Comparison of ENCODE assay signal across 10 cellular contexts in the genomic region with DNA sequence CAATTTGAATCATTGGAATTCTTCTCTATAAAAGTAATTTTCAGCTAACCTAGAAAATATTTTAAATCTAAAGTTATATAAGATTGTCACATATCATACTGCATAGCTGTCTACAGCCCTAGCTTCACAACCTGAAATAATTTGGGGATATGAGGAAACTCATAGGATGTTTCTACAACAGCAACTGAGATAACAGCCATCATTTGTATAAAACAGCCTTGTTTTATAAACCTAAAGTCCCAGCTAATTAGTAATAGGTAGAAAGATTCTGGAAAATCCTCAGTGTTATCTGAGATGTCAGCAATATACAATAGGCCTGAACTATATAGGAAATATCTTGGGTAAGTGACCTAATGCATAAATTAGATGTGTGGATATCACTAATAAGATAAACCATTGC. TPM values are rescaled to one million over a fixed set of nuclear protein-coding genes. Genes with fewer than 3 reads are reported as not detected.
"Had no signal": no experiment of that assay in that cellular context is flagged by ENCODE, and none has a peak within 500 bp of the region (broad histone marks: within the 10 kb centered on the region; RNA-seq: fewer than 3 reads in every experiment).

No MANE protein-coding gene starts in this region.

- H3K4me3 ChIP-seq: K562 had no signal

- H3K9ac ChIP-seq: KMS-11 had no signal

- H3K4me2 ChIP-seq: KMS-11 had no signal

- DNase-seq: IMR-90, KBM-7, KG1 had no signal

- ATAC-seq: K562 had no signal

- H3K27ac ChIP-seq: HL-60, KMS-11 had no signal

- FAIRE-seq: HTR-8/SVneo, K562 had no signal

RNA-seq across cellular contexts. Expression of a gene that starts 47.6 kb away (rescaled TPM):
- total RNA-seq: HT-29, HT1080, IMR-90 had no signal
- polyA plus RNA-seq: IgD-negative memory B cell, IMR-90 had no signal
